In the genomic region with DNA sequence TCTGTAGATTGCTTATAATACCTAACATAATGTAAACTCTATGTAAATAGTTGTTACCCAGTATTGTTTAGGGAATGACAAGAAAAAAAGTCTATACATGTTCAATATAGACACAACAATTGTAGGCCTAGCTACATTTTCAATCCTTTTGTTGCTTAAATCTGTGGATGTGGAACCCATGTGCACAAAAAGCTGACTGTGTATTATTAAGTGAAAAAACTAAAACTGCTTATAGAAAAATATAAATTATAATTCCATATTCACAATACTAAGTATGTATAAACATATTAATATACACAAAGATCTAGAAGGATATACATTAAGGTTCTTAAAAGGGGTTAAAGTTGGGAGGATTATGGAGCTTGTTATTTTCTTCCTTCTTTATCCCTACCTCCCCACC, we compare ENCODE assay signal across 30 cellular contexts.
"Had no signal": no experiment of that assay in that cellular context is flagged by ENCODE, and none has a peak within 500 bp of the region (broad histone marks: within the 10 kb centered on the region; RNA-seq: fewer than 3 reads in every experiment).

No MANE protein-coding gene starts in this region.

- H3K36me3 ChIP-seq: brain microvascular endothelial cell, SJCRH30, WERI-Rb-1 had no signal

- DNase-seq: activated CD4-positive, alpha-beta memory T cell treated with anti-CD3 and anti-CD28 coated beads, Interleukin-2, amount 10 ng/mL, durations not matched to agents 7 days and 5 days; activated CD4-positive, alpha-beta T cell treated with anti-CD3 and anti-CD28 coated beads for 1 hour; activated CD4-positive, alpha-beta T cell treated with anti-CD3 and anti-CD28 coated beads for 48 hours; activated CD4-positive, CD25-positive, alpha-beta regulatory T cell; activated CD8-positive, alpha-beta memory T cell treated with anti-CD3 and anti-CD28 coated beads for 24 hours; activated CD8-positive, alpha-beta memory T cell treated with anti-CD3 and anti-CD28 coated beads, Interleukin-2, amount 10 ng/mL, durations not matched to agents 7 days and 5 days; activated CD8-positive, alpha-beta memory T cell treated with anti-CD3 and anti-CD28 coated beads, Interleukin-2, amount 50 U/mL, for 48 hours; activated effector memory CD4-positive, alpha-beta T cell treated with anti-CD3 and anti-CD28 coated beads, Interleukin-2, amount 50 U/mL, for 16 hours; activated naive CD4-positive, alpha-beta T cell; activated naive CD4-positive, alpha-beta T cell treated with anti-CD3 and anti-CD28 coated beads, Interleukin-2, amount 50 U/mL, for 16 hours; activated naive CD8-positive, alpha-beta T cell treated with anti-CD3 and anti-CD28 coated beads for 36 hours; activated T-cell treated with anti-CD3 and anti-CD28 coated beads, Interleukin-2, amount 50 U/mL, for 48 hours; amniotic stem cell; aorta; brain microvascular endothelial cell; Karpas-422; KBM-7; NCI-H1105; NCI-H1436; NCI-H1694; NCI-H1930; NCI-H2081 treated with DMSO at 0.1 percent for 48 hours; NCI-H446 treated with DMSO at 0.1 percent for 48 hours; NCI-H524; NCI-H82; SHP77; SJCRH30; T1000; WERI-Rb-1 had no signal

- H3K4me3 Mint-ChIP-seq: activated CD4-positive, alpha-beta memory T cell treated with anti-CD3 and anti-CD28 coated beads, Interleukin-2, amount 10 ng/mL, durations not matched to agents 7 days and 5 days; activated CD8-positive, alpha-beta memory T cell treated with anti-CD3 and anti-CD28 coated beads, Interleukin-2, amount 10 ng/mL, durations not matched to agents 7 days and 5 days; activated naive CD8-positive, alpha-beta T cell treated with anti-CD3 and anti-CD28 coated beads for 36 hours had no signal

- H3K27me3 ChIP-seq: brain microvascular endothelial cell, SJCRH30 had no signal

- H3K27ac Mint-ChIP-seq: activated CD4-positive, alpha-beta memory T cell treated with anti-CD3 and anti-CD28 coated beads, Interleukin-2, amount 10 ng/mL, durations not matched to agents 7 days and 5 days; activated naive CD8-positive, alpha-beta T cell treated with anti-CD3 and anti-CD28 coated beads for 36 hours had no signal

- H3K9me3 ChIP-seq: SJCRH30 had no signal

- H3K27me3 Mint-ChIP-seq: activated CD4-positive, alpha-beta memory T cell treated with anti-CD3 and anti-CD28 coated beads, Interleukin-2, amount 10 ng/mL, durations not matched to agents 7 days and 5 days; activated CD8-positive, alpha-beta memory T cell treated with anti-CD3 and anti-CD28 coated beads, Interleukin-2, amount 10 ng/mL, durations not matched to agents 7 days and 5 days; activated naive CD8-positive, alpha-beta T cell treated with anti-CD3 and anti-CD28 coated beads for 36 hours had no signal

- H3K27ac ChIP-seq: brain microvascular endothelial cell, SJCRH30, SK-N-MC, WERI-Rb-1 had no signal

- H3K36me3 Mint-ChIP-seq: activated naive CD8-positive, alpha-beta T cell treated with anti-CD3 and anti-CD28 coated beads for 36 hours had no signal

- H3K4me3 ChIP-seq: SJCRH30, SK-N-MC had no signal
